11 cellular contexts compared by ENCODE assay signal in genomic region chr13:109782066-109782822, GRCh38. TPM values are rescaled to one million over a fixed set of nuclear protein-coding genes. Genes with fewer than 3 reads are reported as not detected.
DNase-seq lines count a peak whose midpoint lies in the region; ATAC-seq and TF ChIP-seq lines count a peak whose summit lies in the region.
"Had no signal": no experiment of that assay in that cellular context is flagged by ENCODE, and none has a peak within 500 bp of the region (broad histone marks: within the 10 kb centered on the region; RNA-seq: fewer than 3 reads in every experiment).

No MANE protein-coding gene starts in this region.

- TF ChIP-seq CTCF in AG09309 (IDR thresholded peaks at IDR 0.05; ENCODE audit: control insufficient read depth, insufficient read depth, low read depth, low read length, missing control alignments): no peak
- no peak for TF ChIP-seq CTCF in RWPE2 (IDR thresholded peaks at IDR 0.05; ENCODE audit: poor library complexity, severe bottlenecking)
- TF ChIP-seq CTCF in prostate gland (IDR thresholded peaks at IDR 0.05): no peak

- H3K27ac ChIP-seq in RWPE2 (ENCODE audit: poor library complexity, severe bottlenecking): peak overlapping the region; percentile 87
- H3K27ac ChIP-seq in esophagus (ENCODE audit: low read depth in 2 of 2, low read length in 1 of 2): no peak overlapping the region
- H3K27ac ChIP-seq in prostate gland: peak overlapping the region; percentile 69 to 79

- in situ Hi-C loops in KBM-7 (cut with MboI; ENCODE audit: low pct_unique_long_range_greater_than_20kb, low sequenced_read_pairs): no loop called here

- no peaks in the 10 kb centered on the region for H3K9me3 ChIP-seq in RWPE2 (ENCODE audit: severe bottlenecking)
- H3K9me3 ChIP-seq in esophagus (ENCODE audit: control insufficient read depth in 2 of 2, insufficient read depth in 1 of 2, low read depth in 1 of 2, low read length in 1 of 2): peaks cover 0 to 4% of the 10 kb centered on the region in 2 donors
- no peaks in the 10 kb centered on the region for H3K9me3 ChIP-seq in prostate gland
- H3K9me3 ChIP-seq: Caco-2 had no signal

- ATAC-seq in RWPE2 (ENCODE audit: low read depth) (no peak), HG02588 (IDR thresholded peaks at IDR 0.05; ENCODE audit: unreplicated experiment) (no peak)
- ATAC-seq: esophagus mucosa had no signal

- H3K4me1 ChIP-seq in RWPE2 (ENCODE audit: insufficient read depth, poor library complexity, severe bottlenecking) (peaks cover 26% of the 10 kb centered on the region), esophagus (ENCODE audit: control insufficient read depth in 2 of 2, insufficient read depth in 2 of 2, low read length in 1 of 2) (peaks cover 3 to 24% of the 10 kb centered on the region in 2 donors), prostate gland (replicated peaks) (peaks cover 9% of the 10 kb centered on the region)

- WGBS in esophagus, 2 donors: 95 to 96% methylated on average over 72 to 77 of the region's 77 CpGs
- WGBS in prostate gland: 94% methylated on average over 77 of the region's 77 CpGs

- H3K4me3 ChIP-seq in AG09309 (ENCODE audit: control insufficient read depth, low read depth, low read length): peak overlapping the region; percentile 52
- H3K4me3 ChIP-seq in RWPE2 (ENCODE audit: severe bottlenecking): peak overlapping the region; percentile 42
- H3K4me3 ChIP-seq in esophagus (ENCODE audit: low read depth in 1 of 2, low read length in 2 of 2): peak overlapping the region; percentile 37 to 43
- H3K4me3 ChIP-seq in prostate gland: peak overlapping the region; percentile 27 to 70

- H3K27me3 ChIP-seq in RWPE2 (ENCODE audit: insufficient read depth, poor library complexity, severe bottlenecking) (no peaks in the 10 kb centered on the region), esophagus (ENCODE audit: control insufficient read depth in 1 of 2, insufficient read depth in 2 of 2, low read length in 2 of 2) (no peaks in the 10 kb centered on the region), prostate gland (replicated peaks; ENCODE audit: insufficient read depth) (no peaks in the 10 kb centered on the region)

- TF ChIP-seq POLR2A in prostate gland (IDR thresholded peaks at IDR 0.05): no peak

- intact Hi-C loops in prostate gland (cut with DNase I): loop anchor here (5.0 to 10.0 kb wide), 3 partner anchors 243 to 820 kb away; no protein-coding TSS in a partner anchor

- H3K36me3 ChIP-seq in RWPE2 (ENCODE audit: low read depth) (peaks cover 64% of the 10 kb centered on the region), esophagus (ENCODE audit: control insufficient read depth in 2 of 2, insufficient read depth in 2 of 2, low read length in 1 of 2) (peaks cover 0 to 25% of the 10 kb centered on the region in 2 donors), prostate gland (peaks cover 9 to 22% of the 10 kb centered on the region in 2 donors)

- no peak for DNase-seq in AG09309 (ENCODE audit: low read depth)
- no peak for DNase-seq in RWPE2 (ENCODE audit: low spot score)
- no peak for DNase-seq in prostate gland (ENCODE audit: low spot score)
- DNase-seq in NCI-H2171 (lab: John Stamatoyannopoulos, UW): no peak
- no peak for DNase-seq in NCI-H524 treated with DMSO at 0.1 percent for 48 hours (lab: John Stamatoyannopoulos, UW)
- no peak for DNase-seq in KBM-7
- DNase-seq: activated naive CD4-positive, alpha-beta T cell treated with anti-CD3 and anti-CD28 coated beads, Interleukin-2, amount 10 ng/mL, durations not matched to agents 7 days and 5 days; Caco-2 had no signal

RNA-seq across cellular contexts. Expression of gene IRS2, which starts 4.1 kb away (rescaled TPM):
- 1 to 10 TPM; 1.6 to 2.6 TPM for polyA plus RNA-seq in esophagus
- total RNA-seq in prostate gland: 10 to 100 TPM; 43.5 to 54.8 TPM

Comparison
In these comparisons a context has a peak if more than half of its experiments do, and no peak if none do; other contexts are left out.
1. H3K27ac ChIP-seq: peak in RWPE2 (single experiment) and prostate gland (2 of 2); none in esophagus (0 of 2).
2. Peak in every context shown above with its lines, with median percentiles within 50 percentile points of each other: H3K4me3 ChIP-seq.